Comparison of ENCODE assay signal across 15 cellular contexts in the genomic region with DNA sequence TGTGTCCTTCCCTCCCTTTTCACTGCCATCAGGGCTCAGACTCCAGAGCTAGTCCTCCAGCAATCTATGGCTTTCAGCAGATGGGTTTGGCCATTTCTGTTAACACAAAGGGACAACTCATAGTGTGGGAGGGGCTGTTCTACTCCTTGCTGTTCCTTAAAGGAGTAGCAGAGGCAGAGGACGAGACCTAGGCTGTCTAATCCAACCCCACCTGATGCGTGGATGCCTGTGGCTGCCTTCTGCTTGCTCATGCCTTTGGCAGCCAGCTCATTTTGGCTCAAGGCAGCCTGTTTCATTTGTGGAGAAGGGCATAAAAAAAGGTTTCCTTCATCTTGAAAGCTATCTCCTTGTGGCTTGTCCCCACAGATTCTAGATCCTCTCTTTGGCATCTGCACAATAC. TPM values are rescaled to one million over a fixed set of nuclear protein-coding genes. Genes with fewer than 3 reads are reported as not detected.
DNase-seq lines count a peak whose midpoint lies in the region; ATAC-seq and TF ChIP-seq lines count a peak whose summit lies in the region.
"Had no signal": no experiment of that assay in that cellular context is flagged by ENCODE, and none has a peak within 500 bp of the region (broad histone marks: within the 10 kb centered on the region; RNA-seq: fewer than 3 reads in every experiment).

No MANE protein-coding gene starts in this region.

- H3F3A ChIP-seq in PC-3 (ENCODE audit: low read length, unreplicated experiment): no peaks in the 10 kb centered on the region

- H3K27ac Mint-ChIP-seq in Calu3 (ENCODE audit: unreplicated experiment): no peak overlapping the region
- H3K27ac Mint-ChIP-seq: natural killer cell treated with Interleukin-12 subunit alpha and Interleukin-12 subunit beta and Interleukin-15 and Interleukin-18, amount 100 ng/mL, for 72 hours had no signal

- peak overlapping the region; percentile 48 for H2AFZ ChIP-seq in PC-3 (ENCODE audit: low read length)

- BruUV-seq in Calu3 (replicated peaks; lab: Mats Ljungman, UMichigan) (no TSS peak), PC-3 (replicated peaks; lab: Mats Ljungman, UMichigan) (no TSS peak)

- TF ChIP-seq POLR2A in body of pancreas (IDR thresholded peaks at IDR 0.05): no peak

- ATAC-seq in PC-3 (peak; percentile 97), HG02798 (IDR thresholded peaks at IDR 0.05; ENCODE audit: poor library complexity, unreplicated experiment) (no peak), left lobe of liver (no peak), body of pancreas (no peak)
- ATAC-seq: activated naive CD4-positive, alpha-beta T cell treated with anti-CD3 and anti-CD28 coated beads, Interleukin-2, amount 50 U/mL, for 72 hours; gastrocnemius medialis; natural killer cell treated with Interleukin-12 subunit alpha and Interleukin-12 subunit beta and Interleukin-15 and Interleukin-18, amount 100 ng/mL, for 72 hours had no signal

- H3K4me2 ChIP-seq in PC-3 (ENCODE audit: low read length): peak overlapping the region; percentile 54
- H3K4me2 ChIP-seq: KMS-11 had no signal

- H3K4me1 ChIP-seq in PC-3 (ENCODE audit: insufficient read depth, low read length) (peaks cover 17% of the 10 kb centered on the region), body of pancreas (peaks cover under 1% of the 10 kb centered on the region)
- H3K4me1 ChIP-seq: gastrocnemius medialis, testis had no signal

- no peak overlapping the region for H3K4me3 Mint-ChIP-seq in Calu3 (ENCODE audit: low read depth, unreplicated experiment)
- H3K4me3 Mint-ChIP-seq: natural killer cell treated with Interleukin-12 subunit alpha and Interleukin-12 subunit beta and Interleukin-15 and Interleukin-18, amount 100 ng/mL, for 72 hours had no signal

- TF ChIP-seq CTCF in Calu3 (IDR thresholded peaks at IDR 0.05; ENCODE audit: unreplicated experiment) (no peak), PC-3 (conservative IDR thresholded peaks at IDR 0.05; ENCODE audit: low read depth, low read length) (no peak), body of pancreas (IDR thresholded peaks at IDR 0.05) (no peak)

- peak; percentile 24 for DNase-seq in Calu3
- peak; percentile 87 for DNase-seq in PC-3
- peak; percentile 44 for DNase-seq in dedifferentiated amniotic fluid mesenchymal stem cell (ENCODE audit: extremely low spot score)
- DNase-seq in myocyte (ENCODE audit: low read depth): peak; percentile 78
- DNase-seq in left lobe of liver (ENCODE audit: low spot score): no peak
- DNase-seq in COLO668 (lab: John Stamatoyannopoulos, UW; ENCODE audit: unreplicated experiment): no peak
- no peak for DNase-seq in body of pancreas
- DNase-seq: activated CD4-positive, CD25-positive, alpha-beta regulatory T cell; gastrocnemius medialis; stimulated activated CD4-positive, alpha-beta T cell treated with anti-CD3 and anti-CD28 coated beads, Interleukin-2, amount 100 ng/mL, for 24 hours; testis had no signal

- H3K9ac ChIP-seq in PC-3 (ENCODE audit: low read length): no peak overlapping the region
- H3K9ac ChIP-seq: KMS-11 had no signal

- H3K9me3 Mint-ChIP-seq in Calu3 (ENCODE audit: low read depth, unreplicated experiment): no peaks in the 10 kb centered on the region
- H3K9me3 Mint-ChIP-seq: activated naive CD4-positive, alpha-beta T cell treated with anti-CD3 and anti-CD28 coated beads, Interleukin-2, amount 50 U/mL, for 72 hours; natural killer cell treated with Interleukin-12 subunit alpha and Interleukin-12 subunit beta and Interleukin-15 and Interleukin-18, amount 100 ng/mL, for 72 hours had no signal

- intact Hi-C loops in Calu3 (cut with micrococcal nuclease; ENCODE audit: unreplicated experiment): no loop called here
- intact Hi-C loops in PC-3 (cut with micrococcal nuclease): no loop called here
- intact Hi-C loops in body of pancreas (cut with DNase I): no loop called here

- no peaks in the 10 kb centered on the region for H4K20me1 ChIP-seq in PC-3 (ENCODE audit: low read length)

- WGBS in body of pancreas, 2 donors: 82 to 91% methylated on average over 2 of the region's 2 CpGs

- CTCF ChIA-PET in Calu3 (lab: Charles Lee): interaction anchor here (0.7 to 1.0 kb wide), 3 partner anchors 62 to 692 kb away, joined by 3 to 7 read pairs (median 3); no protein-coding TSS in a partner anchor
- CTCF ChIA-PET in PC-3 (lab: Charles Lee): no interaction called here

- H3K36me3 ChIP-seq in PC-3 (ENCODE audit: low read depth, low read length) (no peaks in the 10 kb centered on the region), body of pancreas (replicated peaks in 1 of 2; ENCODE audit: insufficient read depth in 1 of 2, low read depth in 2 of 2) (no peaks in the 10 kb centered on the region)
- H3K36me3 ChIP-seq: gastrocnemius medialis had no signal

- H3K9me3 ChIP-seq in PC-3 (ENCODE audit: low read length) (no peaks in the 10 kb centered on the region), body of pancreas (no peaks in the 10 kb centered on the region)
- H3K9me3 ChIP-seq: gastrocnemius medialis, testis had no signal

- H3K27me3 Mint-ChIP-seq in Calu3 (ENCODE audit: unreplicated experiment): no peaks in the 10 kb centered on the region
- H3K27me3 Mint-ChIP-seq: natural killer cell treated with Interleukin-12 subunit alpha and Interleukin-12 subunit beta and Interleukin-15 and Interleukin-18, amount 100 ng/mL, for 72 hours had no signal

- no peaks in the 10 kb centered on the region for H3K36me3 Mint-ChIP-seq in Calu3 (ENCODE audit: insufficient read depth, unreplicated experiment)
- H3K36me3 Mint-ChIP-seq: activated naive CD4-positive, alpha-beta T cell treated with anti-CD3 and anti-CD28 coated beads, Interleukin-2, amount 50 U/mL, for 72 hours; natural killer cell treated with Interleukin-12 subunit alpha and Interleukin-12 subunit beta and Interleukin-15 and Interleukin-18, amount 100 ng/mL, for 72 hours had no signal

- POLR2A ChIA-PET in PC-3 (lab: Charles Lee; ENCODE audit: unreplicated experiment): interaction anchor here (0.6 kb wide), 1 partner anchor 62 kb away, joined by 17 read pairs; no protein-coding TSS in a partner anchor

- H3K4me3 ChIP-seq in PC-3 (ENCODE audit: low read length) (no peak overlapping the region), body of pancreas (no peak overlapping the region)
- H3K4me3 ChIP-seq: gastrocnemius medialis, testis had no signal

- H3K27me3 ChIP-seq in PC-3 (ENCODE audit: low read length): no peaks in the 10 kb centered on the region
- H3K27me3 ChIP-seq in body of pancreas: no peaks in the 10 kb centered on the region
- H3K27me3 ChIP-seq: testis had no signal

- H3K79me2 ChIP-seq in PC-3 (ENCODE audit: low read length): no peaks in the 10 kb centered on the region

- H3K4me1 Mint-ChIP-seq in Calu3 (ENCODE audit: low read depth, unreplicated experiment): peaks cover 19% of the 10 kb centered on the region

- peak overlapping the region; percentile 37 for H3K27ac ChIP-seq in PC-3 (ENCODE audit: low read length)
- H3K27ac ChIP-seq in body of pancreas: no peak overlapping the region
- H3K27ac ChIP-seq: gastrocnemius medialis, KMS-11, testis had no signal

- no peaks in the 10 kb centered on the region for H3K9me2 ChIP-seq in PC-3 (replicated peaks; ENCODE audit: low read length)

RNA-seq across cellular contexts. Expression of a gene that starts 27.0 kb away (rescaled TPM):
- total RNA-seq in Calu3 (2022): 3.9 and 4.9 TPM in 2 replicates
- total RNA-seq in PC-3 (2014; rRNA removed): 8.6 and 12.1 TPM in 2 replicates
- total RNA-seq in myocyte: 15.9 and 16.4 TPM in 2 replicates
- polyA plus RNA-seq in myocyte (2012): 9.6 TPM
- 108 TPM for total RNA-seq in left lobe of liver
- under 1 TPM; 0.33 to 0.52 TPM for total RNA-seq in body of pancreas

RNA-seq across cellular contexts. Expression of a gene that starts 58.6 kb away (rescaled TPM):
- 307 and 309 TPM in 2 replicates for total RNA-seq in Calu3 (2022)
- 214 and 243 TPM in 2 replicates for total RNA-seq in PC-3 (2014; rRNA removed)
- total RNA-seq in myocyte: 121 and 122 TPM in 2 replicates
- 321 TPM for polyA plus RNA-seq in myocyte (2012)
- total RNA-seq in left lobe of liver: 98.9 TPM
- total RNA-seq in body of pancreas: 10 to 100 TPM; 60.7 to 66.3 TPM

Comparison
In these comparisons a context has a peak if more than half of its experiments do, and no peak if none do; other contexts are left out.
1. DNase-seq: peak in Calu3 (single experiment), PC-3 (single experiment), dedifferentiated amniotic fluid mesenchymal stem cell (single experiment) and myocyte (single experiment); none in left lobe of liver (single experiment), COLO668 (single experiment) and body of pancreas (0 of 4).